In genomic region chr6:136284909-136285308, GRCh38 we compare ENCODE assay signal across 7 cellular contexts.
DNase-seq lines count a peak whose midpoint lies in the region; ATAC-seq and TF ChIP-seq lines count a peak whose summit lies in the region.

No MANE protein-coding gene starts in this region.

- H3K9me3 ChIP-seq in OCI-LY1 (ENCODE audit: low read length), result no peaks in the 10 kb centered on the region

- H3K4me1 ChIP-seq in OCI-LY1 (ENCODE audit: insufficient read depth, low read length, severe bottlenecking), result peaks cover 69% of the 10 kb centered on the region

- peaks cover 92% of the 10 kb centered on the region for H3K79me2 ChIP-seq in OCI-LY1 (ENCODE audit: insufficient read depth, low read length)

- H3K9ac ChIP-seq in OCI-LY1 (ENCODE audit: low read length), result no peak overlapping the region; the same call in 1 of the 2 replicates

- no peaks in the 10 kb centered on the region for H3F3A ChIP-seq in OCI-LY1 (ENCODE audit: insufficient read depth, low read length)

- peak overlapping the region; percentile 100 for H3K27ac Mint-ChIP-seq in effector memory CD8-positive, alpha-beta T cell

- no peaks in the 10 kb centered on the region for H3K27me3 Mint-ChIP-seq in effector memory CD8-positive, alpha-beta T cell

- H3K27ac ChIP-seq in OCI-LY1 (ENCODE audit: low read depth, low read length, poor library complexity, severe bottlenecking), result no peak overlapping the region

- peaks cover 89% of the 10 kb centered on the region for H3K36me3 Mint-ChIP-seq in effector memory CD8-positive, alpha-beta T cell (ENCODE audit: insufficient read depth)

- H3K4me1 Mint-ChIP-seq in effector memory CD8-positive, alpha-beta T cell (ENCODE audit: low read depth in 2 of 2), result peaks cover 68 to 84% of the 10 kb centered on the region in 2 donors

- H4K20me1 ChIP-seq in OCI-LY1 (ENCODE audit: insufficient read depth, low read length), result peaks cover 12% of the 10 kb centered on the region

- peak overlapping the region; percentile 44 for H3K4me2 ChIP-seq in OCI-LY1 (ENCODE audit: low read length)

- TF ChIP-seq CTCF in GM06990 (IDR thresholded peaks at IDR 0.05; ENCODE audit: insufficient read depth, low read length, poor library complexity, severe bottlenecking) (no peak), OCI-LY1 (IDR thresholded peaks at IDR 0.05; ENCODE audit: low read length) (no peak), retinal pigment epithelial cell (conservative IDR thresholded peaks at IDR 0.05; ENCODE audit: low read depth, low read length) (no peak)

- no peaks in the 10 kb centered on the region for H3K9me2 ChIP-seq in OCI-LY1 (ENCODE audit: low read depth, low read length)

- ATAC-seq in effector memory CD8-positive, alpha-beta T cell (replicated peaks), result no peak
- ATAC-seq in GM18511 (IDR thresholded peaks at IDR 0.05; ENCODE audit: unreplicated experiment), result no peak

- H3K4me3 ChIP-seq in GM06990 (replicated peaks; ENCODE audit: low read depth, low read length) (peak overlapping the region; percentile 10), OCI-LY1 (ENCODE audit: low read depth, low read length, poor library complexity, severe bottlenecking) (peak overlapping the region; percentile 31), retinal pigment epithelial cell (ENCODE audit: low read length) (no peak overlapping the region)

- peak overlapping the region; percentile 98 to 99 for H3K4me3 Mint-ChIP-seq in effector memory CD8-positive, alpha-beta T cell

- no peaks in the 10 kb centered on the region for H3K27me3 ChIP-seq in GM06990 (replicated peaks; ENCODE audit: control insufficient read depth, insufficient read depth, low read length)
- H3K27me3 ChIP-seq in OCI-LY1 (ENCODE audit: insufficient read depth, low read length), result no peaks in the 10 kb centered on the region

- DNase-seq in GM06990 (ENCODE audit: extremely low read depth, insufficient read length) (no peak), retinal pigment epithelial cell (ENCODE audit: low read depth) (peak; percentile 14), NCI-H2107 (lab: John Stamatoyannopoulos, UW) (no peak)
- no peak for DNase-seq in effector memory CD8-positive, alpha-beta T cell
- DNase-seq in activated CD4-positive, CD25-positive, alpha-beta regulatory T cell (lab: John Stamatoyannopoulos, UW), result no peak

- peaks cover 3% of the 10 kb centered on the region for H3K36me3 ChIP-seq in GM06990 (ENCODE audit: control insufficient read depth, insufficient read depth, low read length)
- peaks cover 68% of the 10 kb centered on the region for H3K36me3 ChIP-seq in OCI-LY1 (ENCODE audit: insufficient read depth, low read length)

- H2AFZ ChIP-seq in OCI-LY1 (ENCODE audit: low read length), result no peak overlapping the region

- H3K9me3 Mint-ChIP-seq in effector memory CD8-positive, alpha-beta T cell, result no peaks in the 10 kb centered on the region
